23 cellular contexts compared by ENCODE assay signal in genomic region chr17:17157041-17157440, GRCh38. TPM values are rescaled to one million over a fixed set of nuclear protein-coding genes. Genes with fewer than 3 reads are reported as not detected.
DNase-seq lines count a peak whose midpoint lies in the region; ATAC-seq and TF ChIP-seq lines count a peak whose summit lies in the region.
"Had no signal": no experiment of that assay in that cellular context is flagged by ENCODE, and none has a peak within 500 bp of the region (broad histone marks: within the 10 kb centered on the region; RNA-seq: fewer than 3 reads in every experiment).

No MANE protein-coding gene starts in this region.

- TF ChIP-seq POLR2A in IMR-90 (IDR thresholded peaks at IDR 0.05; ENCODE audit: low read depth, low read length) (no peak), vagina (IDR thresholded peaks at IDR 0.05) (no peak)

- peak overlapping the region; percentile 37 for H2AFZ ChIP-seq in IMR-90 (replicated peaks; ENCODE audit: low read length, poor library complexity)
- H2AFZ ChIP-seq in osteoblast (ENCODE audit: low read length): no peak overlapping the region
- H2AFZ ChIP-seq: GM23338, hepatocyte had no signal

- POLR2A ChIA-PET in CD4-positive, alpha-beta T cell (lab: Charles Lee): interaction anchor here (0.7 kb wide), 1 partner anchor 20 kb away, joined by 4 read pairs; no protein-coding TSS in a partner anchor
- POLR2A ChIA-PET in IMR-90 (lab: Charles Lee; ENCODE audit: unreplicated experiment): no interaction called here

- peaks cover 42 to 70% of the 10 kb centered on the region in 2 experiments for H3K79me1 ChIP-seq in IMR-90 (ENCODE audit: low read depth in 1 of 2, low read length in 2 of 2)

- no peak overlapping the region for H3K4me3 ChIP-seq in IMR-90 (ENCODE audit: insufficient read depth, low read depth, low read length)
- H3K4me3 ChIP-seq in osteoblast (ENCODE audit: insufficient read depth, low read length): peak overlapping the region; percentile 16
- no peak overlapping the region for H3K4me3 ChIP-seq in vagina
- H3K4me3 ChIP-seq: GM23338, hepatocyte, left ventricle myocardium inferior had no signal

- in situ Hi-C loops in IMR-90 (cut with MboI; ENCODE audit: low sequenced_read_pairs): no loop called here

- dilution Hi-C loops in IMR-90 (cut with HindIII; ENCODE audit: low sequenced_read_pairs, unreplicated experiment): no loop called here

- H2BK120ac ChIP-seq in IMR-90 (ENCODE audit: low read depth, low read length): no peak overlapping the region

- 0 out of 2 replicates have a peak overlapping the region, but pooled peaks have one; percentile 35 for H3K14ac ChIP-seq in IMR-90 (replicated peaks; ENCODE audit: low read depth, low read length)

- no peak overlapping the region for H3K18ac ChIP-seq in IMR-90 (ENCODE audit: low read depth, low read length)

- BruUV-seq in IMR-90 (replicated peaks; lab: Mats Ljungman, UMichigan): no TSS peak

- intact Hi-C loops in CD4-positive, alpha-beta T cell (cut with DNase I, micrococcal nuclease): loop anchor here in 1 of 2 experiments (10.0 kb wide), 1 partner anchor 48 kb away; the partner anchor contains the start of gene PLD6
- intact Hi-C loops in IMR-90 (cut with micrococcal nuclease) (no loop called here), vagina (cut with DNase I) (no loop called here)

- TF ChIP-seq RAD21 in IMR-90 (IDR thresholded peaks at IDR 0.05; ENCODE audit: low read length): no peak

- H3K9me1 ChIP-seq in IMR-90 (ENCODE audit: insufficient read depth, low read length): peaks cover 27% of the 10 kb centered on the region

- WGBS in IMR-90 (ENCODE audit: extremely low coverage in 2 of 2, insufficient read length in 1 of 2), 2 experiments: 93% methylated on average over 3 of the region's 6 CpGs; no CpG with 5 or more reads in 1 of the 2 experiments

- no peak overlapping the region for H2BK20ac ChIP-seq in IMR-90 (ENCODE audit: low read depth, low read length)

- no peak overlapping the region for H4K91ac ChIP-seq in IMR-90 (ENCODE audit: insufficient read depth, low read depth, low read length)

- no peak overlapping the region for H3K23ac ChIP-seq in IMR-90 (ENCODE audit: low read depth, low read length)

- H4K8ac ChIP-seq in IMR-90 (ENCODE audit: low read depth in 2 of 2, low read length in 2 of 2): no peak overlapping the region

- H3K27ac Mint-ChIP-seq in CD4-positive, alpha-beta T cell: peak overlapping the region; percentile 47
- peak overlapping the region; percentile 36 for H3K27ac Mint-ChIP-seq in chondrocyte (ENCODE audit: unreplicated experiment)
- H3K27ac Mint-ChIP-seq: activated naive CD8-positive, alpha-beta T cell treated with anti-CD3 and anti-CD28 coated beads, Interleukin-2, amount 50 U/mL, for 24 hours; GM23338 had no signal

- H3K79me2 ChIP-seq in osteoblast (ENCODE audit: insufficient read depth, low read length): peaks cover 28% of the 10 kb centered on the region
- H3K79me2 ChIP-seq: hepatocyte had no signal

- H3K36me3 Mint-ChIP-seq in CD4-positive, alpha-beta T cell (ENCODE audit: low read depth): peaks cover 82% of the 10 kb centered on the region
- peaks cover 48% of the 10 kb centered on the region for H3K36me3 Mint-ChIP-seq in chondrocyte (ENCODE audit: low read depth)

- H3K27ac ChIP-seq in CD4-positive, alpha-beta T cell (ENCODE audit: low read depth, low read length): no peak overlapping the region
- no peak overlapping the region for H3K27ac ChIP-seq in IMR-90 (ENCODE audit: insufficient read depth, low read length)
- peak overlapping the region; percentile 97 for H3K27ac ChIP-seq in osteoblast (ENCODE audit: low read depth, low read length)
- H3K27ac ChIP-seq in vagina: no peak overlapping the region
- H3K27ac ChIP-seq: foreskin keratinocyte, hepatocyte, left ventricle myocardium inferior had no signal

- H3K27me3 Mint-ChIP-seq in CD4-positive, alpha-beta T cell: no peaks in the 10 kb centered on the region
- H3K27me3 Mint-ChIP-seq in chondrocyte (ENCODE audit: low read depth): no peaks in the 10 kb centered on the region
- H3K27me3 Mint-ChIP-seq: activated naive CD8-positive, alpha-beta T cell treated with anti-CD3 and anti-CD28 coated beads, Interleukin-2, amount 50 U/mL, for 24 hours had no signal

- no peaks in the 10 kb centered on the region for H3K9me3 Mint-ChIP-seq in CD4-positive, alpha-beta T cell
- H3K9me3 Mint-ChIP-seq in chondrocyte (ENCODE audit: low read depth): no peaks in the 10 kb centered on the region
- H3K9me3 Mint-ChIP-seq: activated naive CD8-positive, alpha-beta T cell treated with anti-CD3 and anti-CD28 coated beads, Interleukin-2, amount 50 U/mL, for 24 hours; activated T-cell treated with anti-CD3 and anti-CD28 coated beads, Interleukin-2, amount 50 U/mL, for 4 hours; GM23338; nephron had no signal

- no peak for TF ChIP-seq CTCF in CD4-positive, alpha-beta T cell (IDR thresholded peaks at IDR 0.05)
- TF ChIP-seq CTCF in IMR-90 (conservative IDR thresholded peaks at IDR 0.05; ENCODE audit: low read depth, low read length): no peak
- TF ChIP-seq CTCF in chondrocyte (IDR thresholded peaks at IDR 0.05): no peak
- TF ChIP-seq CTCF in osteoblast (IDR thresholded peaks at IDR 0.05; ENCODE audit: extremely low read depth, low read depth, low read length): no peak
- TF ChIP-seq CTCF in vagina (IDR thresholded peaks at IDR 0.05): no peak

- peak overlapping the region; percentile 71 for H2BK5ac ChIP-seq in IMR-90 (ENCODE audit: low read depth, low read length, poor library complexity, severe bottlenecking)

- no peak overlapping the region for H2AK9ac ChIP-seq in IMR-90 (replicated peaks; ENCODE audit: low read depth, low read length, poor library complexity)

- peaks cover 20% of the 10 kb centered on the region for H3K4me1 ChIP-seq in IMR-90 (ENCODE audit: control insufficient read depth, insufficient read depth, low read length)
- peaks cover 36% of the 10 kb centered on the region for H3K4me1 ChIP-seq in osteoblast (ENCODE audit: insufficient read depth, low read length)
- peaks cover 18% of the 10 kb centered on the region for H3K4me1 ChIP-seq in vagina

- H3K56ac ChIP-seq in IMR-90 (ENCODE audit: extremely low read depth, insufficient read depth, low read length): no peak overlapping the region

- H2AK5ac ChIP-seq in IMR-90 (ENCODE audit: low read depth, low read length): peak overlapping the region; percentile 28

- CTCF ChIA-PET in CD4-positive, alpha-beta T cell (lab: Charles Lee): interaction anchor here (1.4 kb wide), 1 partner anchor 15 kb away, joined by 7 read pairs; no protein-coding TSS in a partner anchor
- CTCF ChIA-PET in IMR-90 (lab: Yijun Ruan, JAX): no interaction called here

- no peaks in the 10 kb centered on the region for H3K27me3 ChIP-seq in CD4-positive, alpha-beta T cell (ENCODE audit: control insufficient read depth, insufficient read depth, low read length)
- H3K27me3 ChIP-seq in IMR-90 (ENCODE audit: control insufficient read depth, insufficient read depth, low read length) (no peaks in the 10 kb centered on the region), osteoblast (ENCODE audit: insufficient read depth, low read length) (no peaks in the 10 kb centered on the region), vagina (no peaks in the 10 kb centered on the region)
- H3K27me3 ChIP-seq: foreskin keratinocyte, hepatocyte had no signal

- no peaks in the 10 kb centered on the region for H3K9me3 ChIP-seq in CD4-positive, alpha-beta T cell (ENCODE audit: control insufficient read depth, low read length)
- no peaks in the 10 kb centered on the region for H3K9me3 ChIP-seq in IMR-90 (ENCODE audit: control insufficient read depth, insufficient read depth, low read length)
- no peaks in the 10 kb centered on the region for H3K9me3 ChIP-seq in osteoblast (ENCODE audit: low read depth, low read length)
- no peaks in the 10 kb centered on the region for H3K9me3 ChIP-seq in vagina
- H3K9me3 ChIP-seq: left ventricle myocardium inferior had no signal

- H3K4ac ChIP-seq in IMR-90 (ENCODE audit: low read depth, low read length): no peak overlapping the region

- no peak overlapping the region for H3K9ac ChIP-seq in IMR-90 (ENCODE audit: low read depth, low read length)

- H4K5ac ChIP-seq in IMR-90 (ENCODE audit: low read depth, low read length): no peak overlapping the region

- no peak for DNase-seq in CD4-positive, alpha-beta T cell
- no peak for DNase-seq in IMR-90
- DNase-seq in chondrocyte (ENCODE audit: low spot score): no peak
- DNase-seq in osteoblast (ENCODE audit: insufficient read length, low spot score, missing footprints): peak; percentile 54
- DNase-seq in NCI-H2029 treated with DMSO at 0.1 percent for 48 hours (lab: John Stamatoyannopoulos, UW): no peak
- no peak for DNase-seq in vagina (ENCODE audit: extremely low spot score in 2 of 2)
- DNase-seq in medulla oblongata (ENCODE audit: extremely low spot score): no peak
- DNase-seq: activated CD4-positive, alpha-beta T cell treated with anti-CD3 and anti-CD28 coated beads for 1 hour; activated naive CD8-positive, alpha-beta T cell treated with anti-CD3 and anti-CD28 coated beads, Interleukin-2, amount 50 U/mL, for 24 hours; activated T-cell treated with anti-CD3 and anti-CD28 coated beads, Interleukin-2, amount 50 U/mL, for 4 hours; DND-41; left ventricle myocardium inferior; NCI-H1092; NCI-H2029; NCI-H345; NCI-H82; posterior cingulate gyrus; Right ventricle myocardium superior had no signal

- H2BK15ac ChIP-seq in IMR-90 (ENCODE audit: low read depth, low read length): no peak overlapping the region

- no peak for ATAC-seq in CD4-positive, alpha-beta T cell (ENCODE audit: poor library complexity)
- no peak for ATAC-seq in IMR-90 (ENCODE audit: low read depth)
- ATAC-seq: activated naive CD8-positive, alpha-beta T cell treated with anti-CD3 and anti-CD28 coated beads, Interleukin-2, amount 50 U/mL, for 24 hours; activated T-cell treated with anti-CD3 and anti-CD28 coated beads, Interleukin-2, amount 50 U/mL, for 4 hours; GM23338 had no signal

- H3K4me2 ChIP-seq in IMR-90 (ENCODE audit: low read depth, low read length): no peak overlapping the region
- peak overlapping the region; percentile 54 for H3K4me2 ChIP-seq in osteoblast (ENCODE audit: insufficient read depth, low read length)
- H3K4me2 ChIP-seq: GM23338, hepatocyte had no signal

- H3K4me1 Mint-ChIP-seq in CD4-positive, alpha-beta T cell (ENCODE audit: low read depth): peaks cover 40% of the 10 kb centered on the region
- H3K4me1 Mint-ChIP-seq in chondrocyte (ENCODE audit: low read depth): peaks cover 17% of the 10 kb centered on the region
- H3K4me1 Mint-ChIP-seq: GM23338, nephron had no signal

- H3K4me3 Mint-ChIP-seq in CD4-positive, alpha-beta T cell: no peak overlapping the region
- no peak overlapping the region for H3K4me3 Mint-ChIP-seq in chondrocyte (ENCODE audit: unreplicated experiment)
- H3K4me3 Mint-ChIP-seq: activated naive CD8-positive, alpha-beta T cell treated with anti-CD3 and anti-CD28 coated beads, Interleukin-2, amount 50 U/mL, for 24 hours; activated T-cell treated with anti-CD3 and anti-CD28 coated beads, Interleukin-2, amount 50 U/mL, for 4 hours; GM23338; nephron had no signal

- H4K20me1 ChIP-seq in IMR-90 (ENCODE audit: insufficient read depth, low read length) (peaks cover 28% of the 10 kb centered on the region), osteoblast (ENCODE audit: insufficient read depth, low read length) (peaks cover 26% of the 10 kb centered on the region)

- peaks cover 80% of the 10 kb centered on the region for H3K36me3 ChIP-seq in IMR-90 (ENCODE audit: control insufficient read depth, insufficient read depth, low read length)
- H3K36me3 ChIP-seq in osteoblast (ENCODE audit: insufficient read depth, low read length): peaks cover 83% of the 10 kb centered on the region
- peaks cover 0 to 86% of the 10 kb centered on the region in 2 donors for H3K36me3 ChIP-seq in vagina

RNA-seq across cellular contexts. Expression of gene PLD6, which starts 49.1 kb away (rescaled TPM):
- 1 to 10 TPM; 7.1 to 7.5 TPM for total RNA-seq in CD4-positive, alpha-beta T cell
- total RNA-seq in IMR-90 (2012; rRNA removed): 1.1 TPM in 2 replicates
- polyA plus RNA-seq in IMR-90 (2012; rRNA removed): 0.98 and 1.5 TPM in 2 replicates
- 0.81 and 1.1 TPM in 2 replicates for polyA plus RNA-seq in IMR-90 (2012; cell fraction: cytosol; rRNA removed)
- polyA plus RNA-seq in IMR-90 (2012; cell fraction: nucleus; rRNA removed; ENCODE audit: low replicate concordance): 1.8 and 3.3 TPM in 2 replicates
- total RNA-seq in chondrocyte: 0.55 to 0.68 TPM (median 0.64 TPM) in 3 replicates
- total RNA-seq in osteoblast: 1.4 and 2.7 TPM in 2 replicates
- 0.74 TPM for total RNA-seq in vagina
- total RNA-seq: GM23338, OCI-LY7 had no signal
- polyA plus RNA-seq: GM23338 had no signal
